Comparison of ENCODE assay signal across 8 cellular contexts in the genomic region with DNA sequence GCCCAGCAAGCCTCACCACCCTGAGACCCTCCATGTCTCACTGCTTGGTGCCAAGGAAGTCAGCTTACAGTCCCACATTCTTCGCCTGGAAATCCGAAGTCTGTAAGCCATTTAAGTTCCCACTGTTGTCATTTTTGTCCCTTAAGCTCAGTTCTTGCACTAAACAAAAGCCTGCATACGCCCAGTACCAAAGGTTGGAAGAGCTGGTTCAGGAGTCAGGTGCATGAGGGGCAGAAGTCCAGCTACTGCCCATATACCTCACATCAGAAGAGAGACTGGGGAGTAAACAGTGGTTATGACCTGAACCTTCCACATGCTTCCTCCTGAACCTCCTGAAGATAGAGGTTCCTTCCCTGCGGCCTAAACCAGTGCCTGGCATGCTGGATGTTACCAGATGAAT.
"Had no signal": no experiment of that assay in that cellular context is flagged by ENCODE, and none has a peak within 500 bp of the region (broad histone marks: within the 10 kb centered on the region; RNA-seq: fewer than 3 reads in every experiment).

No MANE protein-coding gene starts in this region.

- H2AFZ ChIP-seq: GM23248 had no signal

- H3K4me1 Mint-ChIP-seq: IgD-negative memory B cell had no signal

- H3K9ac ChIP-seq: GM23248 had no signal

- H3K4me3 Mint-ChIP-seq: HFFc6, IgD-negative memory B cell had no signal

- H3K4me3 ChIP-seq: GM23248, HAP-1 had no signal

- H3K9me3 ChIP-seq: HAP-1 had no signal

- H3K27ac ChIP-seq: GM23248 had no signal

- H3K9me3 Mint-ChIP-seq: HFFc6, IgD-negative memory B cell had no signal

- ATAC-seq: HCT116 had no signal

- H3K4me1 ChIP-seq: HAP-1 had no signal

- FAIRE-seq: HTR-8/SVneo had no signal

- H3K27ac Mint-ChIP-seq: HFFc6, IgD-negative memory B cell had no signal

- H3K36me3 Mint-ChIP-seq: IgD-negative memory B cell had no signal

- DNase-seq: GM23248, GOT3, H7, HFFc6 had no signal

- H3K36me3 ChIP-seq: HAP-1 had no signal
